In the genomic region with DNA sequence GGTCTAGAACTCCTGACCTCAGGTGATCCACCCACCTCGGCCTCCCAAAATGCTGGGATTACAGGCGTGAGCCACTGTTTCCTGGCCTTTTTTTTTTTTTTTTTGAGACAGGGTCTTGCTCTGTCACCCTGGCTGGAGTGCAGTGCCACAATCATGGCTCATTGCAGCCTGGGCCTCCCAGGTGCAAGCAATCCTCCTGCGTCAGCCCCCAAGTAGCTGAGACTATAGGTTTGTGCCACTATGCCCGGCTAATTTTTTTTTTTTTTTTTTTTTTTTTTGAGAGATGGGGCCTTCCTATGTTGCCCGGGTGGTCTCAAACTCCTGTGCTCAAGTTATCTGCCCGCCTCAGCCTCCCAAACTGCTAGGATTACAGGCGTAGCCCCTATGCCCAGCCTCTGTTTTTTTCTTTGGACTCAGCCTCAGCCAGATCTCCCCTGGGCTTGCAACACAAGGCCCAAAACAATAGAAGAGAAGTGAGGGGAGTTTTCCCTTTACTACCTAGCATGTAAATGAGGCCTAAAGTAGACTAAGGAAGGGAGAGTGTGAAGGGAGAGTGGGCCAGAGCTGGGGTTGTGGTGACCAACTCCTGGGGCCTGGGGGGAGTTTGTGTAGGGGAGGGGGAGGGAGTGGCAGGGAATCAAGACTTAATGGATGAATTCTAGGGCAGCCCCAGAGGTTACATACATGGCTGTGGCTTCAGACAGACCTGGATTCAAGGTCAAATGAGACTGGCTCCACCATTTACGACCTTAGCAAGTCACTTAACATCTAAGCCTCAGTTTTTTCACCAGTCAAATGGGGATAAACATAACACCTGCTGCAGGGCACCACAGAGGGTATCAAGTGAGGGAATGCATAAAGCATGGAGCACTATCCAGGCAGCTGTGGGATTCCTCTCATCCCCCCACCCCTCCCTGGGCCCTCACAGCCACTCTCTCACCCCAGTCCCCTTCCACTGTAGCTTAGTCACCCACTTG, we compare ENCODE assay signal across 14 cellular contexts. TPM values are rescaled to one million over a fixed set of nuclear protein-coding genes. Genes with fewer than 3 reads are reported as not detected.
A peak's percentile ranks its signal among the peaks of the same experiment; 100 is the strongest.
DNase-seq lines count a peak whose midpoint lies in the region; ATAC-seq, FAIRE-seq and TF ChIP-seq lines count a peak whose summit lies in the region.
"Had no signal": no experiment of that assay in that cellular context is flagged by ENCODE, and none has a peak within 500 bp of the region (broad histone marks: within the 10 kb centered on the region; RNA-seq: fewer than 3 reads in every experiment).

No MANE protein-coding gene starts in this region.

- POLR2A ChIA-PET in WTC11 (lab: Charles Lee), result interaction anchor here (0.6 kb wide), 2 partner anchors 114 to 280 kb away, joined by 3 to 5 read pairs; no protein-coding TSS in a partner anchor

- no peaks in the 10 kb centered on the region for H4K20me1 ChIP-seq in BLaER1 treated with 17β-estradiol and CSF1 and Interleukin-3, amounts not matched to agents 10 nM and 100 nM
- H4K20me1 ChIP-seq in smooth muscle cell (ENCODE audit: low read depth), result no peaks in the 10 kb centered on the region

- 96% methylated on average over 8 of the region's 8 CpGs for WGBS in smooth muscle cell (ENCODE audit: low lambda C conversion rate)

- H3K4me1 ChIP-seq in BLaER1 treated with 17β-estradiol and CSF1 and Interleukin-3, amounts not matched to agents 10 nM and 100 nM, result peaks cover 75 to 94% (median 83%) of the 10 kb centered on the region in 10 experiments
- H3K4me1 ChIP-seq in smooth muscle cell (ENCODE audit: low read depth), result peaks cover 6% of the 10 kb centered on the region
- H3K4me1 ChIP-seq: BE2C had no signal

- H3K27me3 Mint-ChIP-seq in WTC11 (ENCODE audit: low read depth) (peaks cover 17% of the 10 kb centered on the region), memory B cell (no peaks in the 10 kb centered on the region)

- H3K36me3 Mint-ChIP-seq in WTC11 (peaks cover under 1% of the 10 kb centered on the region), memory B cell (peaks cover 19% of the 10 kb centered on the region)
- H3K36me3 Mint-ChIP-seq: mesothelial cell of epicardium had no signal

- no peaks in the 10 kb centered on the region for H3K9me3 ChIP-seq in BLaER1 treated with 17β-estradiol and CSF1 and Interleukin-3, amounts not matched to agents 10 nM and 100 nM (replicated peaks in 1 of 11)
- H3K9me3 ChIP-seq in WERI-Rb-1 (ENCODE audit: severe bottlenecking) (no peaks in the 10 kb centered on the region), smooth muscle cell (replicated peaks; ENCODE audit: low read depth) (no peaks in the 10 kb centered on the region)
- H3K9me3 ChIP-seq: BE2C had no signal

- H3K4me2 ChIP-seq in BLaER1 treated with 17β-estradiol and CSF1 and Interleukin-3, amounts not matched to agents 10 nM and 100 nM, result peak overlapping the region; percentile 76 to 98 (median 90)
- H3K4me2 ChIP-seq in smooth muscle cell, result no peak overlapping the region

- no peak overlapping the region for H2AFZ ChIP-seq in smooth muscle cell (ENCODE audit: low read depth)

- no peaks in the 10 kb centered on the region for H3K36me3 ChIP-seq in BLaER1 treated with 17β-estradiol and CSF1 and Interleukin-3, amounts not matched to agents 10 nM and 100 nM
- H3K36me3 ChIP-seq in WERI-Rb-1, result no peaks in the 10 kb centered on the region; the same call in 1 of the 2 replicates
- no peaks in the 10 kb centered on the region for H3K36me3 ChIP-seq in smooth muscle cell (ENCODE audit: low read depth)
- H3K36me3 ChIP-seq: BE2C had no signal

- H3K4me3 ChIP-seq in BLaER1 treated with 17β-estradiol and CSF1 and Interleukin-3, amounts not matched to agents 10 nM and 100 nM, result peak overlapping the region in 3 of 10 experiments; percentile 49 to 70 (median 62); a peak in 5 of 20 replicates
- no peak overlapping the region for H3K4me3 ChIP-seq in WERI-Rb-1 (ENCODE audit: low read depth, low read length)
- H3K4me3 ChIP-seq in smooth muscle cell, result no peak overlapping the region

- H3K27ac Mint-ChIP-seq in WTC11 (peak overlapping the region; percentile 57; the same call in 1 of the 2 replicates), memory B cell (peak overlapping the region; percentile 81)

- ATAC-seq in WTC11 (no peak), memory B cell (ENCODE audit: low read depth) (peak; percentile 16)

- CTCF ChIA-PET in WTC11 (lab: Charles Lee), result interaction anchor here (1.3 to 11.1 kb wide), 4 partner anchors 32 to 126 kb away, joined by 5 to 306 read pairs (median 12); a partner anchor contains a TSS

- H3K9me3 Mint-ChIP-seq in WTC11, result no peaks in the 10 kb centered on the region
- peaks cover 3% of the 10 kb centered on the region for H3K9me3 Mint-ChIP-seq in memory B cell
- H3K9me3 Mint-ChIP-seq: mesothelial cell of epicardium had no signal

- H3K27me3 ChIP-seq in BLaER1 treated with 17β-estradiol and CSF1 and Interleukin-3, amounts not matched to agents 10 nM and 100 nM, result peaks cover 0 to 8% (median 0%) of the 10 kb centered on the region in 11 experiments; a peak in 1 of 22 replicates
- H3K27me3 ChIP-seq in WERI-Rb-1 (ENCODE audit: insufficient read depth, low read depth, severe bottlenecking), result no peaks in the 10 kb centered on the region
- H3K27me3 ChIP-seq in smooth muscle cell (ENCODE audit: low read depth), result no peaks in the 10 kb centered on the region

- no peaks in the 10 kb centered on the region for H3K79me2 ChIP-seq in smooth muscle cell (ENCODE audit: low read depth)

- H3K4me3 Mint-ChIP-seq in WTC11 (no peak overlapping the region), memory B cell (peak overlapping the region; percentile 69)
- H3K4me3 Mint-ChIP-seq: mesothelial cell of epicardium had no signal

- TF ChIP-seq POLR2A in GM12892 (IDR thresholded peaks at IDR 0.05; ENCODE audit: low read depth, low read length), result no peak

- no peaks in the 10 kb centered on the region for H3F3A ChIP-seq in smooth muscle cell (ENCODE audit: low read depth)

- TF ChIP-seq CTCF in WTC11 (IDR thresholded peaks at IDR 0.05), result no peak
- no peak for TF ChIP-seq CTCF in WERI-Rb-1 (IDR thresholded peaks at IDR 0.05; ENCODE audit: low read depth, low read length)
- no peak for TF ChIP-seq CTCF in smooth muscle cell (IDR thresholded peaks at IDR 0.05; ENCODE audit: borderline replicate concordance, insufficient read depth, poor library complexity, severe bottlenecking)

- H3K27ac ChIP-seq in BLaER1 treated with 17β-estradiol and CSF1 and Interleukin-3, amounts not matched to agents 10 nM and 100 nM, result peak overlapping the region; percentile 55 to 82 (median 74); a peak in 21 of 22 replicates
- H3K27ac ChIP-seq in WERI-Rb-1 (no peak overlapping the region), smooth muscle cell (ENCODE audit: low read depth) (no peak overlapping the region)

- H3K9ac ChIP-seq in BLaER1 treated with 17β-estradiol and CSF1 and Interleukin-3, amounts not matched to agents 10 nM and 100 nM, result peak overlapping the region; percentile 48 to 75 (median 67); a peak in 17 of 22 replicates
- H3K9ac ChIP-seq in smooth muscle cell (ENCODE audit: low read depth), result no peak overlapping the region

- peak; percentile 93 for FAIRE-seq in GM12892 (lab: Jason Lieb, UNC)
- FAIRE-seq: G401.6 had no signal

- DNase-seq in GM12892 (ENCODE audit: insufficient read length) (no peak), WTC11 (ENCODE audit: low spot score) (no peak), memory B cell (ENCODE audit: low spot score in 2 of 2) (no peak), WERI-Rb-1 (no peak), smooth muscle cell (lab: John Stamatoyannopoulos, UW; ENCODE audit: unreplicated experiment) (no peak), middle frontal gyrus (ENCODE audit: extremely low spot score, low spot score) (no peak), GDM1 (lab: John Stamatoyannopoulos, UW) (no peak)
- DNase-seq: BE2C; NK-92 treated with Interleukin-12 subunit alpha and Interleukin-12 subunit beta, amount 100 ng/mL, for 24 hours had no signal

- peaks cover 29% of the 10 kb centered on the region for H3K4me1 Mint-ChIP-seq in WTC11
- H3K4me1 Mint-ChIP-seq in memory B cell, result peaks cover 51% of the 10 kb centered on the region

TF ChIP-seq in WTC11, 78 proteins besides CTCF, POLR2A, EP300 and RAD21 (continues in another document):
- TF ChIP-seq, protein P1, sequence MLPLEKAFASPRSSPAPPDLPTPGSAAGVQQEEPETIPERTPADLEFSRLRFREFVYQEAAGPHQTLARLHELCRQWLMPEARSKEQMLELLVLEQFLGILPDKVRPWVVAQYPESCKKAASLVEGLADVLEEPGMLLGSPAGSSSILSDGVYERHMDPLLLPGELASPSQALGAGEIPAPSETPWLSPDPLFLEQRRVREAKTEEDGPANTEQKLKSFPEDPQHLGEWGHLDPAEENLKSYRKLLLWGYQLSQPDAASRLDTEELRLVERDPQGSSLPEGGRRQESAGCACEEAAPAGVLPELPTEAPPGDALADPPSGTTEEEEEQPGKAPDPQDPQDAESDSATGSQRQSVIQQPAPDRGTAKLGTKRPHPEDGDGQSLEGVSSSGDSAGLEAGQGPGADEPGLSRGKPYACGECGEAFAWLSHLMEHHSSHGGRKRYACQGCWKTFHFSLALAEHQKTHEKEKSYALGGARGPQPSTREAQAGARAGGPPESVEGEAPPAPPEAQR (CRISPR knock-in tag; IDR thresholded peaks at IDR 0.05), result no peak
- TF ChIP-seq, protein P2, sequence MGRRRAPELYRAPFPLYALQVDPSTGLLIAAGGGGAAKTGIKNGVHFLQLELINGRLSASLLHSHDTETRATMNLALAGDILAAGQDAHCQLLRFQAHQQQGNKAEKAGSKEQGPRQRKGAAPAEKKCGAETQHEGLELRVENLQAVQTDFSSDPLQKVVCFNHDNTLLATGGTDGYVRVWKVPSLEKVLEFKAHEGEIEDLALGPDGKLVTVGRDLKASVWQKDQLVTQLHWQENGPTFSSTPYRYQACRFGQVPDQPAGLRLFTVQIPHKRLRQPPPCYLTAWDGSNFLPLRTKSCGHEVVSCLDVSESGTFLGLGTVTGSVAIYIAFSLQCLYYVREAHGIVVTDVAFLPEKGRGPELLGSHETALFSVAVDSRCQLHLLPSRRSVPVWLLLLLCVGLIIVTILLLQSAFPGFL (CRISPR knock-in tag; IDR thresholded peaks at IDR 0.05; ENCODE audit: borderline replicate concordance), result no peak
- no peak for TF ChIP-seq IRF2 (CRISPR knock-in tag; IDR thresholded peaks at IDR 0.05; ENCODE audit: borderline replicate concordance, low read depth)

RNA-seq across cellular contexts. Expression of a gene that starts 1.6 kb away (rescaled TPM):
- polyA plus RNA-seq in GM12892 (2012; ENCODE audit: missing spikeins), result 952 TPM
- total RNA-seq in WTC11 (2021) (2.8 to 3.7 TPM (median 3.4 TPM) in 3 replicates), smooth muscle cell (1.1 TPM in 1 of 2 replicates, not detected in the other)
- 0.39 and 1.3 TPM in 2 replicates for polyA plus RNA-seq in smooth muscle cell
- total RNA-seq: fibroblast of villous mesenchyme, pulmonary artery endothelial cell had no signal

RNA-seq across cellular contexts. Expression of a gene that starts 9.7 kb away (rescaled TPM):
- 13.1 TPM for polyA plus RNA-seq in GM12892 (2012; ENCODE audit: missing spikeins)
- total RNA-seq in WTC11 (2021) (12.4 to 14.1 TPM (median 14.1 TPM) in 3 replicates), smooth muscle cell (3.3 and 4.8 TPM in 2 replicates)
- 17.7 and 20.3 TPM in 2 replicates for polyA plus RNA-seq in smooth muscle cell

RNA-seq across cellular contexts. Expression of a gene that starts 36.3 kb away (rescaled TPM):
- 57.0 TPM for polyA plus RNA-seq in GM12892 (2012; ENCODE audit: missing spikeins)
- total RNA-seq in WTC11 (2021) (70.8 to 92.9 TPM (median 92.3 TPM) in 3 replicates), smooth muscle cell (162 and 241 TPM in 2 replicates)
- 1,359 and 1,367 TPM in 2 replicates for polyA plus RNA-seq in smooth muscle cell

RNA-seq across cellular contexts. Expression of a gene that starts 37.8 kb away (rescaled TPM):
- polyA plus RNA-seq in GM12892 (2012; ENCODE audit: missing spikeins), result not detected
- total RNA-seq in WTC11 (2021), result 14.4 to 21.1 TPM (median 17.8 TPM) in 3 replicates
- 5.2 and 9.5 TPM in 2 replicates for total RNA-seq in smooth muscle cell
- 4.1 and 9.8 TPM in 2 replicates for polyA plus RNA-seq in smooth muscle cell
- total RNA-seq: fibroblast of villous mesenchyme, pulmonary artery endothelial cell had no signal

RNA-seq across cellular contexts. Expression of a gene that starts 56.4 kb away (rescaled TPM):
- polyA plus RNA-seq in GM12892 (2012; ENCODE audit: missing spikeins), result not detected
- not detected in 3 replicates for total RNA-seq in WTC11 (2021)
- not detected in 2 replicates for total RNA-seq in smooth muscle cell
- not detected in 2 replicates for polyA plus RNA-seq in smooth muscle cell
- total RNA-seq: fibroblast of villous mesenchyme, mesothelial cell of epicardium, pulmonary artery endothelial cell had no signal

Comparison
In these comparisons a context has a peak if more than half of its experiments do, and no peak if none do; other contexts are left out.
1. H3K27ac ChIP-seq: peak in BLaER1 treated with 17β-estradiol and CSF1 and Interleukin-3, amounts not matched to agents 10 nM and 100 nM (11 of 11); none in WERI-Rb-1 (single experiment) and smooth muscle cell (single experiment).